ENCODE assay signal across 15 cellular contexts in the genomic region with DNA sequence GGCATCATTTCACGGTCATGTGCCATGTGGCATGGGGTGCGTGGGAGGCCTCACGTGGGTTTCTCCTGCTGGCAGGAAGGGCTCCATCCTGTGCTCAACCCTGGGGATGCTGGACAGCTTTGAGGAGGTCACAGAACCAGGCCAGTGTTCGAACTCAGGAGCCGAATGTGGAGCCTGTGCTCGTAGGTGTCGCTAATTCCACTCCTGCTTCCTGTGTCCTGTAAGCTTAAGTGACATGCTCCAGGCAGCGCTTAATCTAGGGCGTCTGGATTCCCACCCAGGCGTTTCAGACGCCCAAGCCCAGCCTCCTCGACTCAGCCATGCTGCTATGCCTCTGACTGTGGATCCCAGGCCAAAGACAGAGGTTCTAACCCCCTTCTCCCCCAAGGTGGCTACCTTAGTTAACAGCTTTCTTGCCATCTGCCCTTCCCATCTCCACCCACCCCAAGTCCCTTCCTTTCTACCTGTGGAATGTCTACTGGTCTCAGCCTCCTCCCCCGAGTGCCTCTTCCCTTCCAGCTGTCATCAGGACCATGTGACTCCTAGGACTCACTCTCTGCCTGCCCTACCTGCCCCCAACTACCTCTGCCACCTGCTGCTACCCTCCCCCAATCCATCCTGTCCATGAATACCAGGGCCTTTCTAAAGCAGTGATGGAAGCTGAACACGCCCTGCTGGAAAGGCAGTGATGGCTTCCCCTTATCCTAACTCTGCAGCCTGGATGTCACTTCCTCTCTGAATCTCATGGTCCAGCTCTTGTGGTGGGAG.
A peak's percentile ranks its signal among the peaks of the same experiment; 100 is the strongest.
DNase-seq lines count a peak whose midpoint lies in the region; ATAC-seq and TF ChIP-seq lines count a peak whose summit lies in the region.
"Had no signal": no experiment of that assay in that cellular context is flagged by ENCODE, and none has a peak within 500 bp of the region (broad histone marks: within the 10 kb centered on the region; RNA-seq: fewer than 3 reads in every experiment).

No MANE protein-coding gene starts in this region.

- H3K9me3 Mint-ChIP-seq in MCF 10A (ENCODE audit: unreplicated experiment), result no peaks in the 10 kb centered on the region
- H3K9me3 Mint-ChIP-seq: CD4-positive, alpha-beta T cell; GM23338 had no signal

- H4K20me1 ChIP-seq in mammary epithelial cell (ENCODE audit: insufficient read depth, low read length), result no peaks in the 10 kb centered on the region

- no peak for ATAC-seq in gastrocnemius medialis
- ATAC-seq: GM23338 had no signal

- POLR2A ChIA-PET in MCF 10A (lab: Yijun Ruan, JAX), result no interaction called here

- H3K9me3 ChIP-seq in mammary epithelial cell (replicated peaks; ENCODE audit: insufficient read depth, low read length) (no peaks in the 10 kb centered on the region), esophagus muscularis mucosa (no peaks in the 10 kb centered on the region), gastrocnemius medialis (no peaks in the 10 kb centered on the region)
- H3K9me3 ChIP-seq: BLaER1 treated with 17β-estradiol and CSF1 and Interleukin-3, amounts not matched to agents 10 nM and 100 nM had no signal

- H3K36me3 Mint-ChIP-seq in MCF 10A (ENCODE audit: insufficient read depth, unreplicated experiment), result no peaks in the 10 kb centered on the region

- H3K4me1 ChIP-seq in mammary epithelial cell (ENCODE audit: insufficient read depth, low read length) (no peaks in the 10 kb centered on the region), esophagus muscularis mucosa (peaks cover 0 to 6% (median 3%) of the 10 kb centered on the region in 4 donors), gastrocnemius medialis (peaks cover 0 to 7% of the 10 kb centered on the region in 2 donors)

- no peak for TF ChIP-seq EP300 in esophagus muscularis mucosa (IDR thresholded peaks at IDR 0.05)

- H3K27ac Mint-ChIP-seq in MCF 10A (ENCODE audit: low read depth, unreplicated experiment), result peak overlapping the region; percentile 55
- H3K27ac Mint-ChIP-seq: CD4-positive, alpha-beta T cell; GM23338 had no signal

- in situ Hi-C loops in mammary epithelial cell (cut with MboI; ENCODE audit: low sequenced_read_pairs in 2 of 2) (loop anchor here in 1 of 2 donors (25.0 kb wide), 1 partner anchor 151 kb away; no protein-coding TSS in a partner anchor), gastrocnemius medialis (cut with MboI; ENCODE audit: low sequenced_read_pairs in 4 of 4) (loop anchor here in 2 of 4 donors (10.0 to 25.0 kb wide), 4 partner anchors 349 to 1674 kb away; no protein-coding TSS in a partner anchor)

- no peak overlapping the region for H3K9ac ChIP-seq in mammary epithelial cell (ENCODE audit: insufficient read depth, low read length)
- H3K9ac ChIP-seq: BLaER1 treated with 17β-estradiol and CSF1 and Interleukin-3, amounts not matched to agents 10 nM and 100 nM had no signal

- TF ChIP-seq CTCF in MCF 10A (IDR thresholded peaks at IDR 0.05; ENCODE audit: unreplicated experiment), result no peak
- no peak for TF ChIP-seq CTCF in mammary epithelial cell (conservative IDR thresholded peaks at IDR 0.05 in 1 of 2, IDR thresholded peaks at IDR 0.05 in 1 of 2; ENCODE audit: extremely low read depth in 1 of 2, insufficient read depth in 1 of 2, low read depth in 1 of 2, low read length in 2 of 2)
- TF ChIP-seq CTCF in esophagus muscularis mucosa (IDR thresholded peaks at IDR 0.05), result no peak
- no peak for TF ChIP-seq CTCF in gastrocnemius medialis (IDR thresholded peaks at IDR 0.05 in 4 of 5, conservative IDR thresholded peaks at IDR 0.05 in 1 of 5)

- intact Hi-C loops in MCF 10A (cut with micrococcal nuclease) (loop anchor here (5.0 kb wide), 2 partner anchors 266 to 949 kb away; no protein-coding TSS in a partner anchor), mammary epithelial cell (cut with micrococcal nuclease) (loop anchor here (5.0 to 10.0 kb wide), 2 partner anchors 154 to 1011 kb away; no protein-coding TSS in a partner anchor), esophagus muscularis mucosa (cut with DNase I) (loop anchor here (5.0 to 10.0 kb wide), 3 partner anchors 909 to 1681 kb away; no protein-coding TSS in a partner anchor), posterior vena cava (cut with DNase I) (loop anchor here in 1 of 2 donors (10.0 kb wide), 1 partner anchor 1681 kb away; no protein-coding TSS in a partner anchor), gastrocnemius medialis (cut with DNase I; ENCODE audit: low total_unique reads) (loop anchor here (5.0 kb wide), 1 partner anchor 49 kb away; no protein-coding TSS in a partner anchor)

- WGBS in mammary epithelial cell (ENCODE audit: low coverage, missing lambda C conversion rate), result 94% methylated on average over 9 of the region's 14 CpGs
- 87% methylated on average over 10 of the region's 14 CpGs for WGBS in esophagus muscularis mucosa

- H3K4me1 Mint-ChIP-seq in MCF 10A (ENCODE audit: insufficient read depth, unreplicated experiment), result no peaks in the 10 kb centered on the region

- H3K36me3 ChIP-seq in mammary epithelial cell (ENCODE audit: insufficient read depth, low read length) (no peaks in the 10 kb centered on the region), esophagus muscularis mucosa (no peaks in the 10 kb centered on the region), gastrocnemius medialis (no peaks in the 10 kb centered on the region)

- H3K4me2 ChIP-seq in mammary epithelial cell (ENCODE audit: insufficient read depth, low read depth, low read length), result no peak overlapping the region
- H3K4me2 ChIP-seq: BLaER1 treated with 17β-estradiol and CSF1 and Interleukin-3, amounts not matched to agents 10 nM and 100 nM; GM23338 had no signal

- no peak overlapping the region for H2AFZ ChIP-seq in mammary epithelial cell (ENCODE audit: low read depth, low read length)
- H2AFZ ChIP-seq: GM23338 had no signal

- no peak overlapping the region for H3K4me3 Mint-ChIP-seq in MCF 10A (ENCODE audit: unreplicated experiment)
- H3K4me3 Mint-ChIP-seq: CD4-positive, alpha-beta T cell; GM23338 had no signal

- DNase-seq in MCF 10A (ENCODE audit: unreplicated experiment) (no peak), mammary epithelial cell (no peak), esophagus muscularis mucosa (ENCODE audit: extremely low spot score) (peak; percentile 81), posterior vena cava (ENCODE audit: low spot score) (peak; percentile 56), gastrocnemius medialis (no peak), pons (ENCODE audit: low spot score) (no peak)
- DNase-seq in Jurkat, Clone E6-1 (ENCODE audit: low read depth, low spot score), result peak; percentile 55
- no peak for DNase-seq in effector CD4-positive, alpha-beta T cell
- DNase-seq: 8988T; Calu3; CD4-positive, alpha-beta T cell; DMS 273 treated with DMSO at 0.1 percent for 48 hours; H7 had no signal

- H3K79me2 ChIP-seq in mammary epithelial cell (ENCODE audit: insufficient read depth, low read length), result no peaks in the 10 kb centered on the region

- H3K27ac ChIP-seq in mammary epithelial cell (ENCODE audit: insufficient read depth, low read depth, low read length) (no peak overlapping the region), esophagus muscularis mucosa (replicated peaks in 1 of 4) (no peak overlapping the region), gastrocnemius medialis (no peak overlapping the region)
- H3K27ac ChIP-seq: BLaER1 treated with 17β-estradiol and CSF1 and Interleukin-3, amounts not matched to agents 10 nM and 100 nM had no signal

- CTCF ChIA-PET in MCF 10A (lab: Yijun Ruan, JAX) (interaction anchor here (0.6 to 5.5 kb wide), 15 partner anchors 10 to 1921 kb away, joined by 3 to 108 read pairs (median 3); no protein-coding TSS in a partner anchor), mammary epithelial cell (lab: Charles Lee; ENCODE audit: low non-redundant PET) (no interaction called here)

- no peak for TF ChIP-seq POLR2A in esophagus muscularis mucosa (IDR thresholded peaks at IDR 0.05; ENCODE audit: low read depth)
- no peak for TF ChIP-seq POLR2A in gastrocnemius medialis (IDR thresholded peaks at IDR 0.05)

- H3K4me3 ChIP-seq in mammary epithelial cell (replicated peaks in 1 of 3; ENCODE audit: insufficient read depth in 1 of 3, low read depth in 2 of 3, low read length in 3 of 3) (no peak overlapping the region), esophagus muscularis mucosa (no peak overlapping the region), gastrocnemius medialis (no peak overlapping the region)
- peak overlapping the region; percentile 15; the same call in 1 of the 2 replicates for H3K4me3 ChIP-seq in Jurkat, Clone E6-1 (ENCODE audit: low read length)
- H3K4me3 ChIP-seq: BLaER1 treated with 17β-estradiol and CSF1 and Interleukin-3, amounts not matched to agents 10 nM and 100 nM; GM23338 had no signal

- dilution Hi-C loops in mammary epithelial cell (cut with HindIII; ENCODE audit: low sequenced_read_pairs), result loop anchor here (10.0 kb wide), 1 partner anchor 51 kb away; no protein-coding TSS in a partner anchor

- BruUV-seq in MCF 10A (replicated peaks; lab: Mats Ljungman, UMichigan), result no TSS peak
- no TSS peak for BruUV-seq in mammary epithelial cell (replicated peaks; lab: Mats Ljungman, UMichigan)

- H3K27me3 ChIP-seq in mammary epithelial cell (ENCODE audit: insufficient read depth, low read length), result peaks cover 2% of the 10 kb centered on the region
- no peaks in the 10 kb centered on the region for H3K27me3 ChIP-seq in esophagus muscularis mucosa
- H3K27me3 ChIP-seq in gastrocnemius medialis, result no peaks in the 10 kb centered on the region
- H3K27me3 ChIP-seq: BLaER1 treated with 17β-estradiol and CSF1 and Interleukin-3, amounts not matched to agents 10 nM and 100 nM had no signal

- H3K27me3 Mint-ChIP-seq in MCF 10A (ENCODE audit: insufficient read depth, unreplicated experiment), result peaks cover 33% of the 10 kb centered on the region
- H3K27me3 Mint-ChIP-seq: CD4-positive, alpha-beta T cell had no signal

Comparison
In these comparisons a context has a peak if more than half of its experiments do, and no peak if none do; other contexts are left out.
1. DNase-seq: peak in Jurkat, Clone E6-1 (single experiment), esophagus muscularis mucosa (single experiment) and posterior vena cava (single experiment); none in MCF 10A (single experiment), mammary epithelial cell (single experiment), gastrocnemius medialis (0 of 2), effector CD4-positive, alpha-beta T cell (single experiment) and pons (single experiment).